ENCODE assay signal across 15 cellular contexts in genomic region chr6:109291893-109292292, GRCh38.
"Had no signal": no experiment of that assay in that cellular context is flagged by ENCODE, and none has a peak within 500 bp of the region (broad histone marks: within the 10 kb centered on the region; RNA-seq: fewer than 3 reads in every experiment).

No MANE protein-coding gene starts in this region.

- H3K4me1 ChIP-seq: esophagus squamous epithelium had no signal

- H3K4me3 ChIP-seq: coronary artery, esophagus squamous epithelium, right atrium auricular region had no signal

- H3K27ac ChIP-seq: coronary artery, esophagus squamous epithelium had no signal

- DNase-seq: activated B cell treated with CpG ODN at 0.5 μM for 24 hours; activated CD4-positive, alpha-beta T cell treated with anti-CD3 and anti-CD28 coated beads for 48 hours; activated CD8-positive, alpha-beta T cell treated with anti-CD3 and anti-CD28 coated beads for 36 hours; activated effector memory CD4-positive, alpha-beta T cell treated with Interleukin-2 at 50 U/mL for 16 hours; activated naive CD4-positive, alpha-beta T cell treated with anti-CD3 and anti-CD28 coated beads, Interleukin-2, amount 50 U/mL, for 16 hours; activated T-cell treated with anti-CD3 and anti-CD28 coated beads, Interleukin-2, amount 50 U/mL, for 4 hours; esophagus squamous epithelium; foreskin fibroblast; glutamatergic neuron; mesenchymal stem cell; posterior cingulate gyrus; stimulated activated naive CD8-positive, alpha-beta T cell treated with anti-CD3 and anti-CD28 coated beads, Interleukin-15, amount 100 ng/mL, for 72 hours had no signal

- H3K9me3 ChIP-seq: esophagus squamous epithelium, right atrium auricular region had no signal

- H3K27me3 ChIP-seq: right atrium auricular region had no signal

- ATAC-seq: activated CD8-positive, alpha-beta T cell treated with anti-CD3 and anti-CD28 coated beads for 36 hours; activated T-cell treated with anti-CD3 and anti-CD28 coated beads, Interleukin-2, amount 50 U/mL, for 4 hours; natural killer cell treated with Interleukin-12 subunit alpha and Interleukin-12 subunit beta and Interleukin-15 and Interleukin-18, amount 100 ng/mL, for 72 hours; stimulated activated naive CD8-positive, alpha-beta T cell treated with anti-CD3 and anti-CD28 coated beads, Interleukin-15, amount 100 ng/mL, for 72 hours had no signal

- H3K36me3 ChIP-seq: esophagus squamous epithelium, right atrium auricular region had no signal
